Comparison of ENCODE assay signal across 15 cellular contexts in genomic region chr16:50389900-50390896, GRCh38.
"Had no signal": no experiment of that assay in that cellular context is flagged by ENCODE, and none has a peak within 500 bp of the region (broad histone marks: within the 10 kb centered on the region; RNA-seq: fewer than 3 reads in every experiment).

No MANE protein-coding gene starts in this region.

- H3K4me3 ChIP-seq: body of pancreas, right atrium auricular region, SK-N-MC, transverse colon had no signal

- H3K4me3 Mint-ChIP-seq: activated B cell treated with CpG ODN at 0.5 μM for 24 hours; activated CD4-positive, alpha-beta T cell treated with anti-CD3 and anti-CD28 coated beads, Interleukin-2, amount 10 ng/mL, durations not matched to agents 24 days and 14 days; central memory CD8-positive, alpha-beta T cell; immature natural killer cell; stimulated activated memory B cell treated with anti-CD40 and anti-IgM and Interleukin-4, amounts not matched to agents 10 μg/mL and 1 μg/mL and 100 μg/mL, for 72 hours; T-helper 1 cell treated with Interleukin-12 subunit alpha and Interleukin-12 subunit beta and Interleukin-4 antibody, amounts not matched to agents 30 μg/mL and 1 μg/mL, for 36 hours had no signal

- H3K27me3 ChIP-seq: body of pancreas, right atrium auricular region, transverse colon had no signal

- H3K9me3 Mint-ChIP-seq: activated B cell treated with CpG ODN at 0.5 μM for 24 hours; activated CD4-positive, alpha-beta T cell treated with anti-CD3 and anti-CD28 coated beads, Interleukin-2, amount 10 ng/mL, durations not matched to agents 24 days and 14 days; activated T-helper 2 cell treated with anti-CD3 and anti-CD28 coated beads, Interferon-gamma antibody, Interleukin-2, Interleukin-4, amounts not matched to agents 10 μg/mL and 5 μg/mL and 100 μg/mL, durations not matched to agents 14 hours and 24 hours and 36 hours; central memory CD8-positive, alpha-beta T cell; immature natural killer cell; stimulated activated memory B cell treated with anti-CD40 and anti-IgM and Interleukin-4, amounts not matched to agents 10 μg/mL and 1 μg/mL and 100 μg/mL, for 72 hours; T-helper 1 cell treated with Interleukin-12 subunit alpha and Interleukin-12 subunit beta and Interleukin-4 antibody, amounts not matched to agents 30 μg/mL and 1 μg/mL, for 36 hours had no signal

- H3K36me3 Mint-ChIP-seq: immature natural killer cell; stimulated activated memory B cell treated with anti-CD40 and anti-IgM and Interleukin-4, amounts not matched to agents 10 μg/mL and 1 μg/mL and 100 μg/mL, for 72 hours had no signal

- H3K4me1 ChIP-seq: body of pancreas, right atrium auricular region, transverse colon had no signal

- DNase-seq: activated B cell treated with CpG ODN at 0.5 μM for 24 hours; activated CD4-positive, alpha-beta T cell treated with anti-CD3 and anti-CD28 coated beads, Interleukin-2, amount 10 ng/mL, durations not matched to agents 24 days and 14 days; activated naive CD4-positive, alpha-beta T cell treated with anti-CD3 and anti-CD28 coated beads, Interleukin-2, amount 50 U/mL, for 16 hours; body of pancreas; dermis blood vessel endothelial cell; immature natural killer cell; left colon; small intestine; transverse colon had no signal

- H3K27me3 Mint-ChIP-seq: activated CD4-positive, alpha-beta T cell treated with anti-CD3 and anti-CD28 coated beads, Interleukin-2, amount 10 ng/mL, durations not matched to agents 24 days and 14 days; central memory CD8-positive, alpha-beta T cell; stimulated activated memory B cell treated with anti-CD40 and anti-IgM and Interleukin-4, amounts not matched to agents 10 μg/mL and 1 μg/mL and 100 μg/mL, for 72 hours had no signal

- H3K4me1 Mint-ChIP-seq: activated B cell treated with CpG ODN at 0.5 μM for 24 hours; activated CD4-positive, alpha-beta T cell treated with anti-CD3 and anti-CD28 coated beads, Interleukin-2, amount 10 ng/mL, durations not matched to agents 24 days and 14 days; central memory CD8-positive, alpha-beta T cell had no signal

- H3K36me3 ChIP-seq: right atrium auricular region, transverse colon had no signal

- H3K27ac Mint-ChIP-seq: activated B cell treated with CpG ODN at 0.5 μM for 24 hours; activated CD4-positive, alpha-beta T cell treated with anti-CD3 and anti-CD28 coated beads, Interleukin-2, amount 10 ng/mL, durations not matched to agents 24 days and 14 days; activated T-helper 2 cell treated with anti-CD3 and anti-CD28 coated beads, Interferon-gamma antibody, Interleukin-2, Interleukin-4, amounts not matched to agents 10 μg/mL and 5 μg/mL and 100 μg/mL, durations not matched to agents 14 hours and 24 hours and 36 hours; immature natural killer cell; stimulated activated memory B cell treated with anti-CD40 and anti-IgM and Interleukin-4, amounts not matched to agents 10 μg/mL and 1 μg/mL and 100 μg/mL, for 72 hours; T-helper 1 cell treated with Interleukin-12 subunit alpha and Interleukin-12 subunit beta and Interleukin-4 antibody, amounts not matched to agents 30 μg/mL and 1 μg/mL, for 36 hours had no signal

- H3K27ac ChIP-seq: body of pancreas, right atrium auricular region, SK-N-MC, transverse colon had no signal

- H3K9me3 ChIP-seq: body of pancreas, right atrium auricular region, transverse colon had no signal
